ENCODE assay signal across 13 cellular contexts in genomic region chr20:50475879-50476292, GRCh38. TPM values are rescaled to one million over a fixed set of nuclear protein-coding genes. Genes with fewer than 3 reads are reported as not detected.
DNase-seq lines count a peak whose midpoint lies in the region; ATAC-seq and TF ChIP-seq lines count a peak whose summit lies in the region.
"Had no signal": no experiment of that assay in that cellular context is flagged by ENCODE, and none has a peak within 500 bp of the region (broad histone marks: within the 10 kb centered on the region; RNA-seq: fewer than 3 reads in every experiment).

No MANE protein-coding gene starts in this region.

- H3K36me3 ChIP-seq in brain microvascular endothelial cell (replicated peaks) (no peaks in the 10 kb centered on the region), left lung (no peaks in the 10 kb centered on the region), mesendoderm (ENCODE audit: control insufficient read depth, insufficient read depth, low read length) (no peaks in the 10 kb centered on the region)
- H3K36me3 ChIP-seq: thoracic aorta had no signal

- H4K8ac ChIP-seq in mesendoderm (ENCODE audit: low read depth, low read length) = no peak overlapping the region

- DNase-seq in AG20443 (ENCODE audit: low spot score) (peak; percentile 32), M059J (ENCODE audit: low read depth) (peak; percentile 78), brain microvascular endothelial cell (peak; percentile 43), left lung (peak in 1 of 2 donors; percentile 51), coronary artery (ENCODE audit: low spot score) (no peak), NCI-H1694 (lab: John Stamatoyannopoulos, UW) (no peak), mesendoderm (no peak), NCI-H2107 treated with DMSO at 0.1 percent for 48 hours (lab: John Stamatoyannopoulos, UW; ENCODE audit: unreplicated experiment) (no peak)
- DNase-seq: activated naive CD4-positive, alpha-beta T cell treated with Interleukin-2 at 50 U/mL for 16 hours; CD4-positive, CD25-positive, alpha-beta regulatory T cell; NCI-H510A treated with DMSO at 0.1 percent for 48 hours had no signal

- H3K9ac ChIP-seq in mesendoderm (ENCODE audit: low read length) = no peak overlapping the region

- peaks cover 3 to 36% of the 10 kb centered on the region in 2 donors for H3K4me1 ChIP-seq in left lung
- H3K4me1 ChIP-seq in mesendoderm (ENCODE audit: control insufficient read depth, low read depth, low read length) = no peaks in the 10 kb centered on the region

- no peak overlapping the region for H3K18ac ChIP-seq in mesendoderm (ENCODE audit: low read length)

- H2BK120ac ChIP-seq in mesendoderm (ENCODE audit: low read depth, low read length) = no peak overlapping the region

- ATAC-seq in left lung = peak; percentile 57

- H4K5ac ChIP-seq in mesendoderm (ENCODE audit: low read length) = no peak overlapping the region

- H3K4me3 ChIP-seq in brain microvascular endothelial cell (ENCODE audit: low read depth, low read length) (no peak overlapping the region), left lung (no peak overlapping the region), coronary artery (no peak overlapping the region), mesendoderm (ENCODE audit: low read length) (no peak overlapping the region)
- H3K4me3 ChIP-seq: thoracic aorta had no signal

- no peak overlapping the region for H3K56ac ChIP-seq in mesendoderm (ENCODE audit: low read length)

- H3K79me2 ChIP-seq in mesendoderm (ENCODE audit: control insufficient read depth, insufficient read depth, low read length) = no peaks in the 10 kb centered on the region

- no peak overlapping the region for H3K23ac ChIP-seq in mesendoderm (ENCODE audit: low read length)

- no peak overlapping the region for H3K4me2 ChIP-seq in mesendoderm (ENCODE audit: low read length)

- in situ Hi-C loops in brain microvascular endothelial cell (cut with HindIII; ENCODE audit: low pct_ligation_motif_present, low sequenced_read_pairs) = no loop called here

- no peaks in the 10 kb centered on the region for H3K9me3 ChIP-seq in left lung
- H3K9me3 ChIP-seq: thoracic aorta had no signal

- H2AK5ac ChIP-seq in mesendoderm (ENCODE audit: low read length) = no peak overlapping the region

- no CpG with 5 or more reads among the region's 12 CpGs for WGBS in mesendoderm (ENCODE audit: extremely low coverage, insufficient coverage, low lambda C conversion rate)

- H3K27me3 ChIP-seq in brain microvascular endothelial cell (replicated peaks) = no peaks in the 10 kb centered on the region
- H3K27me3 ChIP-seq in left lung = no peaks in the 10 kb centered on the region
- H3K27me3 ChIP-seq in mesendoderm (ENCODE audit: insufficient read depth, low read length, poor library complexity) = no peaks in the 10 kb centered on the region

- no peak overlapping the region for H2BK15ac ChIP-seq in mesendoderm (replicated peaks; ENCODE audit: low read depth)

- TF ChIP-seq CTCF in brain microvascular endothelial cell (IDR thresholded peaks at IDR 0.05; ENCODE audit: low read depth, low read length, missing control alignments) (no peak), left lung (IDR thresholded peaks at IDR 0.05) (no peak), coronary artery (IDR thresholded peaks at IDR 0.05) (no peak)

- H3K27ac ChIP-seq in brain microvascular endothelial cell (no peak overlapping the region), left lung (no peak overlapping the region), coronary artery (no peak overlapping the region), mesendoderm (ENCODE audit: low read depth, low read length) (no peak overlapping the region)
- H3K27ac ChIP-seq: HL-60, thoracic aorta had no signal

- no peak overlapping the region for H2BK5ac ChIP-seq in mesendoderm (ENCODE audit: low read length)

- intact Hi-C loops in left lung (cut with DNase I) = loop anchor here in 1 of 2 donors (5.0 kb wide), 1 partner anchor 101 kb away; no protein-coding TSS in a partner anchor

- H3K79me1 ChIP-seq in mesendoderm (ENCODE audit: low read length) = no peaks in the 10 kb centered on the region

- no peak overlapping the region for H3K4ac ChIP-seq in mesendoderm (ENCODE audit: low read depth, low read length)

RNA-seq across cellular contexts. Expression of gene PTPN1, which starts 34.3 kb away (rescaled TPM):
- total RNA-seq in M059J (2014; rRNA removed; shearing (Covaris generic)) = 62.0 and 84.9 TPM in 2 replicates
- 10 to 100 TPM; 70.7 to 98.6 TPM for total RNA-seq in left lung
- 32.0 TPM for polyA plus RNA-seq in mesendoderm (2013, experiment 1 of 2)
- polyA plus RNA-seq in mesendoderm (2013, experiment 2 of 2) = 31.3 TPM

Comparison
In these comparisons a context has a peak if more than half of its experiments do, and no peak if none do; other contexts are left out.
1. DNase-seq: peak in AG20443 (single experiment), M059J (single experiment) and brain microvascular endothelial cell (single experiment); none in coronary artery (single experiment), NCI-H1694 (single experiment), mesendoderm (single experiment) and NCI-H2107 treated with DMSO at 0.1 percent for 48 hours (single experiment).